ENCODE assay signal across 20 cellular contexts in genomic region chr12:127240249-127240929, GRCh38.
"Had no signal": no experiment of that assay in that cellular context is flagged by ENCODE, and none has a peak within 500 bp of the region (broad histone marks: within the 10 kb centered on the region; RNA-seq: fewer than 3 reads in every experiment).

No MANE protein-coding gene starts in this region.

- H3K4me1 Mint-ChIP-seq: activated CD4-positive, alpha-beta T cell treated with anti-CD3 and anti-CD28 coated beads for 36 hours; activated naive CD4-positive, alpha-beta T cell treated with anti-CD3 and anti-CD28 coated beads, Interleukin-2, amount 50 U/mL, for 24 hours; activated naive CD8-positive, alpha-beta T cell treated with anti-CD3 and anti-CD28 coated beads, Interleukin-2, amount 50 U/mL, for 24 hours; naive thymus-derived CD4-positive, alpha-beta T cell had no signal

- H3K36me3 Mint-ChIP-seq: activated naive CD4-positive, alpha-beta T cell treated with anti-CD3 and anti-CD28 coated beads, Interleukin-2, amount 50 U/mL, for 24 hours; naive thymus-derived CD4-positive, alpha-beta T cell had no signal

- H3K4me1 ChIP-seq: esophagus squamous epithelium, testis, transverse colon had no signal

- H3K4me3 Mint-ChIP-seq: activated CD4-positive, alpha-beta T cell treated with anti-CD3 and anti-CD28 coated beads for 36 hours; activated naive CD4-positive, alpha-beta T cell treated with anti-CD3 and anti-CD28 coated beads, Interleukin-2, amount 50 U/mL, for 24 hours; activated naive CD8-positive, alpha-beta T cell treated with anti-CD3 and anti-CD28 coated beads, Interleukin-2, amount 50 U/mL, for 24 hours; naive thymus-derived CD4-positive, alpha-beta T cell had no signal

- H3K27me3 Mint-ChIP-seq: activated naive CD8-positive, alpha-beta T cell treated with anti-CD3 and anti-CD28 coated beads, Interleukin-2, amount 50 U/mL, for 24 hours had no signal

- ATAC-seq: activated CD4-positive, alpha-beta T cell treated with anti-CD3 and anti-CD28 coated beads for 36 hours; activated naive CD8-positive, alpha-beta T cell treated with anti-CD3 and anti-CD28 coated beads, Interleukin-2, amount 50 U/mL, for 24 hours; left ventricle myocardium superior; naive thymus-derived CD4-positive, alpha-beta T cell; right cardiac atrium had no signal

- DNase-seq: activated CD4-positive, alpha-beta T cell treated with anti-CD3 and anti-CD28 coated beads for 36 hours; activated CD4-positive, alpha-beta T cell treated with anti-CD3 and anti-CD28 coated beads, Interleukin-2, amount 50 U/mL, for 4 hours; activated CD4-positive, CD25-positive, alpha-beta regulatory T cell; activated CD8-positive, alpha-beta memory T cell treated with anti-CD3 and anti-CD28 coated beads for 24 hours; activated gamma-delta T cell treated with Interleukin-2 at 50 U/mL for 16 hours; activated naive CD8-positive, alpha-beta T cell treated with anti-CD3 and anti-CD28 coated beads, Interleukin-2, amount 50 U/mL, for 24 hours; dermis blood vessel endothelial cell; effector CD4-positive, alpha-beta T cell; esophagus squamous epithelium; foreskin melanocyte; left ventricle myocardium superior; midbrain; naive thymus-derived CD4-positive, alpha-beta T cell; posterior cingulate gyrus; right cardiac atrium; stimulated activated CD4-positive, alpha-beta T cell treated with anti-CD3 and anti-CD28 coated beads, Interleukin-2, amount 100 ng/mL, for 48 hours; stimulated activated naive CD4-positive, alpha-beta T cell treated with Interleukin-2 at 50 U/mL for 16 hours; testis; transverse colon had no signal

- H3K9me3 Mint-ChIP-seq: activated naive CD4-positive, alpha-beta T cell treated with anti-CD3 and anti-CD28 coated beads, Interleukin-2, amount 50 U/mL, for 24 hours; activated naive CD8-positive, alpha-beta T cell treated with anti-CD3 and anti-CD28 coated beads, Interleukin-2, amount 50 U/mL, for 24 hours had no signal

- H3K27ac ChIP-seq: esophagus squamous epithelium, testis, transverse colon had no signal

- H3K9me3 ChIP-seq: esophagus squamous epithelium, testis, transverse colon had no signal

- H3K27me3 ChIP-seq: esophagus squamous epithelium, testis, transverse colon had no signal

- H3K27ac Mint-ChIP-seq: activated CD4-positive, alpha-beta T cell treated with anti-CD3 and anti-CD28 coated beads for 36 hours; activated naive CD4-positive, alpha-beta T cell treated with anti-CD3 and anti-CD28 coated beads, Interleukin-2, amount 50 U/mL, for 24 hours; activated naive CD8-positive, alpha-beta T cell treated with anti-CD3 and anti-CD28 coated beads, Interleukin-2, amount 50 U/mL, for 24 hours; naive thymus-derived CD4-positive, alpha-beta T cell had no signal

- H3K36me3 ChIP-seq: esophagus squamous epithelium, transverse colon had no signal

- H3K4me3 ChIP-seq: esophagus squamous epithelium, testis, transverse colon had no signal
